ENCODE assay signal across 1 cellular context in genomic region chr10:79318369-79318768, GRCh38.
TF ChIP-seq lines count a peak whose summit lies in the region.

No MANE protein-coding gene starts in this region.

TF ChIP-seq in HepG2, 621 proteins besides CTCF, POLR2A, EP300 and RAD21 (continued from another document):
- TF ChIP-seq MLX (CRISPR knock-in tag; IDR thresholded peaks at IDR 0.05), result no peak
- TF ChIP-seq ZNF615 (CRISPR knock-in tag; IDR thresholded peaks at IDR 0.05; ENCODE audit: borderline replicate concordance), result no peak
- TF ChIP-seq ZC3H13 (CRISPR knock-in tag; IDR thresholded peaks at IDR 0.05), result no peak
